In genomic region chr1:48870596-48870995, GRCh38 we compare ENCODE assay signal across 8 cellular contexts.
DNase-seq lines count a peak whose midpoint lies in the region; ATAC-seq and TF ChIP-seq lines count a peak whose summit lies in the region.

No MANE protein-coding gene starts in this region.

- POLR2A ChIA-PET in AG04450 (lab: Yijun Ruan, JAX) = no interaction called here

- no peak overlapping the region for H2AFZ ChIP-seq in Loucy (ENCODE audit: low read length)

- peaks cover 2% of the 10 kb centered on the region for H3K27me3 Mint-ChIP-seq in endothelial cell (ENCODE audit: unreplicated experiment)

- H3K4me3 ChIP-seq in AG04450 (ENCODE audit: low read depth, low read length) (no peak overlapping the region), Loucy (ENCODE audit: low read length, poor library complexity, severe bottlenecking) (no peak overlapping the region), upper lobe of right lung (no peak overlapping the region), gastroesophageal sphincter (no peak overlapping the region)

- no peaks in the 10 kb centered on the region for H3K9me2 ChIP-seq in Loucy (replicated peaks; ENCODE audit: low read depth, low read length)

- no peak for DNase-seq in AG04450 (ENCODE audit: low read depth, low spot score)
- no peak for DNase-seq in endothelial cell (ENCODE audit: low spot score)
- DNase-seq in upper lobe of right lung = no peak
- DNase-seq in HPDE6-E6E7 (ENCODE audit: extremely low spot score) = no peak
- no peak for DNase-seq in AG20443 (ENCODE audit: low spot score)

- TF ChIP-seq POLR2A in gastroesophageal sphincter (IDR thresholded peaks at IDR 0.05) = no peak

- no peaks in the 10 kb centered on the region for H3F3A ChIP-seq in Loucy (ENCODE audit: low read depth)

- no peaks in the 10 kb centered on the region for H3K79me2 ChIP-seq in Loucy (ENCODE audit: insufficient read depth, low read length)

- no peaks in the 10 kb centered on the region for H3K27me3 ChIP-seq in AG04450 (ENCODE audit: control insufficient read depth, insufficient read depth, low read length)
- H3K27me3 ChIP-seq in Loucy (ENCODE audit: insufficient read depth, low read length, poor library complexity, severe bottlenecking) = no peaks in the 10 kb centered on the region
- H3K27me3 ChIP-seq in upper lobe of right lung = no peaks in the 10 kb centered on the region
- H3K27me3 ChIP-seq in gastroesophageal sphincter = no peaks in the 10 kb centered on the region

- no peak overlapping the region for H3K9ac ChIP-seq in Loucy (ENCODE audit: low read depth, low read length, poor library complexity, severe bottlenecking)

- no peak overlapping the region for H3K4me2 ChIP-seq in Loucy (ENCODE audit: low read depth, low read length, poor library complexity, severe bottlenecking)

- H3K4me1 ChIP-seq in Loucy (ENCODE audit: insufficient read depth, low read length, poor library complexity, severe bottlenecking) = no peaks in the 10 kb centered on the region
- H3K4me1 ChIP-seq in upper lobe of right lung = no peaks in the 10 kb centered on the region
- H3K4me1 ChIP-seq in gastroesophageal sphincter = no peaks in the 10 kb centered on the region

- no peak overlapping the region for H3K27ac ChIP-seq in AG04450 (ENCODE audit: low read depth, low read length)
- no peak overlapping the region for H3K27ac ChIP-seq in upper lobe of right lung
- H3K27ac ChIP-seq in gastroesophageal sphincter = no peak overlapping the region

- TF ChIP-seq CTCF in AG04450 (IDR thresholded peaks at IDR 0.05; ENCODE audit: low read depth, low read length) = peak; percentile 31; the same call in 1 of the 2 replicates
- peak; percentile 77 for TF ChIP-seq CTCF in Loucy (conservative IDR thresholded peaks at IDR 0.05; ENCODE audit: low read length)
- TF ChIP-seq CTCF in endothelial cell (IDR thresholded peaks at IDR 0.05; ENCODE audit: unreplicated experiment) = peak; percentile 53
- TF ChIP-seq CTCF in upper lobe of right lung (IDR thresholded peaks at IDR 0.05) = peak; percentile 40
- TF ChIP-seq CTCF in gastroesophageal sphincter (IDR thresholded peaks at IDR 0.05) = no peak

- intact Hi-C loops in upper lobe of right lung (cut with DNase I) = no loop called here

- peak; percentile 71 for ATAC-seq in GM18867 (IDR thresholded peaks at IDR 0.05; ENCODE audit: unreplicated experiment)
- ATAC-seq in upper lobe of right lung = peak; percentile 32
- ATAC-seq in gastroesophageal sphincter = no peak

- no peak for TF ChIP-seq EP300 in gastroesophageal sphincter (IDR thresholded peaks at IDR 0.05)

- WGBS in gastroesophageal sphincter (ENCODE audit: low coverage in 1 of 2), 2 donors = 46 to 48% methylated on average over 3 of the region's 3 CpGs

- no peaks in the 10 kb centered on the region for H3K9me3 Mint-ChIP-seq in endothelial cell (ENCODE audit: unreplicated experiment)

- H3K27ac Mint-ChIP-seq in endothelial cell (ENCODE audit: unreplicated experiment) = no peak overlapping the region

- H3K9me3 ChIP-seq in AG04450 (ENCODE audit: control insufficient read depth, insufficient read depth, low read length) = no peaks in the 10 kb centered on the region
- H3K9me3 ChIP-seq in Loucy (ENCODE audit: insufficient read depth, low read depth, low read length) = no peaks in the 10 kb centered on the region
- no peaks in the 10 kb centered on the region for H3K9me3 ChIP-seq in upper lobe of right lung
- H3K9me3 ChIP-seq in gastroesophageal sphincter = no peaks in the 10 kb centered on the region

- H3K36me3 Mint-ChIP-seq in endothelial cell (ENCODE audit: low read depth, unreplicated experiment) = no peaks in the 10 kb centered on the region

- no peak overlapping the region for H3K4me3 Mint-ChIP-seq in endothelial cell (ENCODE audit: unreplicated experiment)

- no peaks in the 10 kb centered on the region for H4K20me1 ChIP-seq in Loucy (ENCODE audit: insufficient read depth, low read length, poor library complexity, severe bottlenecking)

- H3K4me1 Mint-ChIP-seq in endothelial cell (ENCODE audit: unreplicated experiment) = peaks cover 16% of the 10 kb centered on the region

- CTCF ChIA-PET in AG04450 (lab: Charles Lee) = interaction anchor here (0.5 kb wide), 1 partner anchor 30 kb away, joined by 10 read pairs; no protein-coding TSS in a partner anchor

- no peaks in the 10 kb centered on the region for H3K36me3 ChIP-seq in Loucy (ENCODE audit: insufficient read depth, low read length)
- H3K36me3 ChIP-seq in upper lobe of right lung = no peaks in the 10 kb centered on the region
- no peaks in the 10 kb centered on the region for H3K36me3 ChIP-seq in gastroesophageal sphincter

Comparison
In these comparisons a context has a peak if more than half of its experiments do, and no peak if none do; other contexts are left out.
1. CTCF ChIP-seq: peak in AG04450 (single experiment), Loucy (single experiment), endothelial cell (single experiment) and upper lobe of right lung (single experiment); none in gastroesophageal sphincter (0 of 4).